Comparison of ENCODE assay signal across 8 cellular contexts in genomic region chr9:95822583-95823431, GRCh38. TPM values are rescaled to one million over a fixed set of nuclear protein-coding genes. Genes with fewer than 3 reads are reported as not detected.
A peak's percentile ranks its signal among the peaks of the same experiment; 100 is the strongest.
DNase-seq lines count a peak whose midpoint lies in the region; ATAC-seq, FAIRE-seq and TF ChIP-seq lines count a peak whose summit lies in the region.

No MANE protein-coding gene starts in this region.

- FAIRE-seq in GM12891 (lab: Jason Lieb, UNC) = peak; percentile 81

- no peak for TF ChIP-seq POLR2A in GM12891 (IDR thresholded peaks at IDR 0.05; ENCODE audit: low read depth, low read length)
- TF ChIP-seq POLR2A in lower leg skin (IDR thresholded peaks at IDR 0.05) = no peak

- DNase-seq in GM12891 (ENCODE audit: insufficient read length, low spot score) = peak; percentile 48
- DNase-seq in HS-5 (ENCODE audit: low read depth) = peak; percentile 81
- DNase-seq in brain pericyte (ENCODE audit: low read depth, low spot score) = peak; percentile 37
- peak; percentile 38 for DNase-seq in stimulated activated naive CD8-positive, alpha-beta T cell treated with anti-CD3 and anti-CD28 coated beads, Interleukin-15, Interleukin-2, amounts not matched to agents 100 U/mL and 50 U/mL, for 24 hours
- DNase-seq in HUDEP-2 (lab: John Stamatoyannopoulos, UW; ENCODE audit: unreplicated experiment in 76 of 76) = no peak
- no peak for DNase-seq in lower leg skin (ENCODE audit: low spot score in 2 of 2)
- no peak for DNase-seq in germinal center (ENCODE audit: low spot score)

- intact Hi-C loops in lower leg skin (cut with DNase I; ENCODE audit: low total_unique reads) = no loop called here

- WGBS in lower leg skin, 2 donors = 74 to 78% methylated on average over 11 of the region's 11 CpGs

- no peak overlapping the region for H3K4me3 ChIP-seq in lower leg skin (ENCODE audit: low read depth, poor library complexity, severe bottlenecking)

- peak; percentile 80 for ATAC-seq in GM21528 (IDR thresholded peaks at IDR 0.05; ENCODE audit: low FRiP score, unreplicated experiment)
- ATAC-seq in stimulated activated naive CD8-positive, alpha-beta T cell treated with anti-CD3 and anti-CD28 coated beads, Interleukin-15, Interleukin-2, amounts not matched to agents 100 U/mL and 50 U/mL, for 24 hours = peak; percentile 87

- no peak for TF ChIP-seq CTCF in lower leg skin (IDR thresholded peaks at IDR 0.05)

TF ChIP-seq in GM12891, 5 proteins besides CTCF, POLR2A, EP300 and RAD21:
- TF ChIP-seq SPI1 (IDR thresholded peaks at IDR 0.05; ENCODE audit: low read depth, low read length) (no peak), POU2F2 (IDR thresholded peaks at IDR 0.05; ENCODE audit: low read depth, low read length) (peak; percentile 66), PAX5 (IDR thresholded peaks at IDR 0.05; ENCODE audit: insufficient read depth, low read length, severe bottlenecking) (no peak), POLR2AphosphoS5 (IDR thresholded peaks at IDR 0.05; ENCODE audit: low read depth, low read length) (peak; percentile 63; the same call in 1 of the 2 replicates), TAF1 (IDR thresholded peaks at IDR 0.05; ENCODE audit: low read depth, low read length) (no peak)

RNA-seq across cellular contexts. Expression of gene ERCC6L2, which starts 52.7 kb away (rescaled TPM):
- polyA plus RNA-seq in GM12891 (2012; ENCODE audit: low read depth, missing spikeins) = 8.2 TPM
- total RNA-seq in lower leg skin = 10 to 100 TPM; 25.8 to 51.4 (median 36.4) TPM

Comparison
In these comparisons a context has a peak if more than half of its experiments do, and no peak if none do; other contexts are left out.
1. DNase-seq: peak in GM12891 (single experiment), HS-5 (single experiment), brain pericyte (single experiment) and stimulated activated naive CD8-positive, alpha-beta T cell treated with anti-CD3 and anti-CD28 coated beads, Interleukin-15, Interleukin-2, amounts not matched to agents 100 U/mL and 50 U/mL, for 24 hours (single experiment); none in HUDEP-2 (0 of 76), lower leg skin (0 of 2) and germinal center (single experiment).